In genomic region chr17:41811549-41812175, GRCh38 we compare ENCODE assay signal across 8 cellular contexts. TPM values are rescaled to one million over a fixed set of nuclear protein-coding genes. Genes with fewer than 3 reads are reported as not detected.
DNase-seq lines count a peak whose midpoint lies in the region; ATAC-seq and TF ChIP-seq lines count a peak whose summit lies in the region.

A gene with protein sequence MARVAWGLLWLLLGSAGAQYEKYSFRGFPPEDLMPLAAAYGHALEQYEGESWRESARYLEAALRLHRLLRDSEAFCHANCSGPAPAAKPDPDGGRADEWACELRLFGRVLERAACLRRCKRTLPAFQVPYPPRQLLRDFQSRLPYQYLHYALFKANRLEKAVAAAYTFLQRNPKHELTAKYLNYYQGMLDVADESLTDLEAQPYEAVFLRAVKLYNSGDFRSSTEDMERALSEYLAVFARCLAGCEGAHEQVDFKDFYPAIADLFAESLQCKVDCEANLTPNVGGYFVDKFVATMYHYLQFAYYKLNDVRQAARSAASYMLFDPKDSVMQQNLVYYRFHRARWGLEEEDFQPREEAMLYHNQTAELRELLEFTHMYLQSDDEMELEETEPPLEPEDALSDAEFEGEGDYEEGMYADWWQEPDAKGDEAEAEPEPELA (minus strand): TSS chr17:41811949. CDS start chr17:41811915, 34 bp downstream.

- intact Hi-C loops in activated T-helper 2 cell treated with anti-CD3 and anti-CD28 coated beads, Interferon-gamma antibody, Interleukin-2, Interleukin-4, amounts not matched to agents 10 μg/mL and 5 μg/mL and 100 μg/mL, durations not matched to agents 14 hours and 24 hours and 36 hours (cut with micrococcal nuclease): loop anchor here (2.0 kb wide), 1 partner anchor 57 kb away; no protein-coding TSS in a partner anchor

- peak within 1 kb of the TSS; percentile 58 for H3K27ac Mint-ChIP-seq in activated T-helper 2 cell treated with anti-CD3 and anti-CD28 coated beads, Interferon-gamma antibody, Interleukin-2, Interleukin-4, amounts not matched to agents 10 μg/mL and 5 μg/mL and 100 μg/mL, durations not matched to agents 14 hours and 24 hours and 36 hours
- peak within 1 kb of the TSS; percentile 15 to 95 (median 83) for H3K27ac Mint-ChIP-seq in naive thymus-derived CD8-positive, alpha-beta T cell
- H3K27ac Mint-ChIP-seq in stimulated activated memory B cell treated with anti-CD40 and anti-IgM and Interleukin-4, amounts not matched to agents 10 μg/mL and 1 μg/mL and 100 μg/mL, for 72 hours: peak within 1 kb of the TSS; percentile 71

- peak within 1 kb of the TSS; percentile 86 for H3K4me3 Mint-ChIP-seq in activated T-helper 2 cell treated with anti-CD3 and anti-CD28 coated beads, Interferon-gamma antibody, Interleukin-2, Interleukin-4, amounts not matched to agents 10 μg/mL and 5 μg/mL and 100 μg/mL, durations not matched to agents 14 hours and 24 hours and 36 hours (ENCODE audit: low read depth)
- H3K4me3 Mint-ChIP-seq in naive thymus-derived CD8-positive, alpha-beta T cell: peak within 1 kb of the TSS; percentile 87 to 97 (median 93)
- peak within 1 kb of the TSS; percentile 90 for H3K4me3 Mint-ChIP-seq in stimulated activated memory B cell treated with anti-CD40 and anti-IgM and Interleukin-4, amounts not matched to agents 10 μg/mL and 1 μg/mL and 100 μg/mL, for 72 hours

- H3K36me3 Mint-ChIP-seq in activated T-helper 2 cell treated with anti-CD3 and anti-CD28 coated beads, Interferon-gamma antibody, Interleukin-2, Interleukin-4, amounts not matched to agents 10 μg/mL and 5 μg/mL and 100 μg/mL, durations not matched to agents 14 hours and 24 hours and 36 hours (ENCODE audit: low read depth): peaks cover 4% of the 10 kb centered on the region
- H3K36me3 Mint-ChIP-seq in naive thymus-derived CD8-positive, alpha-beta T cell: no peaks in the 10 kb centered on the region
- no peaks in the 10 kb centered on the region for H3K36me3 Mint-ChIP-seq in stimulated activated memory B cell treated with anti-CD40 and anti-IgM and Interleukin-4, amounts not matched to agents 10 μg/mL and 1 μg/mL and 100 μg/mL, for 72 hours

- POLR2A ChIA-PET in naive thymus-derived CD8-positive, alpha-beta T cell (lab: Charles Lee): interaction anchor here (0.6 to 3.9 kb wide), 10 partner anchors 10 to 1909 kb away, joined by 3 to 29 read pairs (median 4); partner anchors contain the start of genes EIF1 and KLHL11

- ATAC-seq in GM18907 (IDR thresholded peaks at IDR 0.05; ENCODE audit: unreplicated experiment): peak; percentile 71
- ATAC-seq in naive thymus-derived CD8-positive, alpha-beta T cell: peak; percentile 91 to 92
- ATAC-seq in stimulated activated memory B cell treated with anti-CD40 and anti-IgM and Interleukin-4, amounts not matched to agents 10 μg/mL and 1 μg/mL and 100 μg/mL, for 72 hours: peak; percentile 90

- H3K27me3 Mint-ChIP-seq in activated T-helper 2 cell treated with anti-CD3 and anti-CD28 coated beads, Interferon-gamma antibody, Interleukin-2, Interleukin-4, amounts not matched to agents 10 μg/mL and 5 μg/mL and 100 μg/mL, durations not matched to agents 14 hours and 24 hours and 36 hours (ENCODE audit: low read depth): peaks cover 14% of the 10 kb centered on the region
- peaks cover 0 to 4% (median 0%) of the 10 kb centered on the region in 5 donors for H3K27me3 Mint-ChIP-seq in naive thymus-derived CD8-positive, alpha-beta T cell
- peaks cover 39% of the 10 kb centered on the region for H3K27me3 Mint-ChIP-seq in stimulated activated memory B cell treated with anti-CD40 and anti-IgM and Interleukin-4, amounts not matched to agents 10 μg/mL and 1 μg/mL and 100 μg/mL, for 72 hours

- peak; percentile 40 for TF ChIP-seq CTCF in fibroblast of mammary gland (conservative IDR thresholded peaks at IDR 0.05; ENCODE audit: control insufficient read depth, insufficient read depth, low read depth, low read length)

- DNase-seq in ACHN (peak; percentile 79), HuH-7.5 (ENCODE audit: low spot score) (peak; percentile 77), RKO (ENCODE audit: low spot score) (peak; percentile 83), fibroblast of mammary gland (ENCODE audit: low read depth) (peak; percentile 71)
- peak; percentile 73 for DNase-seq in activated T-helper 2 cell treated with anti-CD3 and anti-CD28 coated beads, Interferon-gamma antibody, Interleukin-2, Interleukin-4, amounts not matched to agents 10 μg/mL and 5 μg/mL and 100 μg/mL, durations not matched to agents 14 hours and 24 hours and 36 hours (ENCODE audit: low spot score)
- peak; percentile 57 to 83 (median 75) for DNase-seq in naive thymus-derived CD8-positive, alpha-beta T cell

- H3K4me3 ChIP-seq in fibroblast of mammary gland (ENCODE audit: control insufficient read depth, low read depth, low read length): peak within 1 kb of the TSS; percentile 76

- H3K9me3 Mint-ChIP-seq in activated T-helper 2 cell treated with anti-CD3 and anti-CD28 coated beads, Interferon-gamma antibody, Interleukin-2, Interleukin-4, amounts not matched to agents 10 μg/mL and 5 μg/mL and 100 μg/mL, durations not matched to agents 14 hours and 24 hours and 36 hours: no peaks in the 10 kb centered on the region
- H3K9me3 Mint-ChIP-seq in naive thymus-derived CD8-positive, alpha-beta T cell: no peaks in the 10 kb centered on the region
- no peaks in the 10 kb centered on the region for H3K9me3 Mint-ChIP-seq in stimulated activated memory B cell treated with anti-CD40 and anti-IgM and Interleukin-4, amounts not matched to agents 10 μg/mL and 1 μg/mL and 100 μg/mL, for 72 hours

- in situ Hi-C loops in ACHN (cut with HindIII; ENCODE audit: low pct_ligation_motif_present, low pct_unique_long_range_greater_than_20kb, low sequenced_read_pairs): no loop called here

- H3K4me1 Mint-ChIP-seq in activated T-helper 2 cell treated with anti-CD3 and anti-CD28 coated beads, Interferon-gamma antibody, Interleukin-2, Interleukin-4, amounts not matched to agents 10 μg/mL and 5 μg/mL and 100 μg/mL, durations not matched to agents 14 hours and 24 hours and 36 hours (ENCODE audit: low read depth): peaks cover 8% of the 10 kb centered on the region
- H3K4me1 Mint-ChIP-seq in naive thymus-derived CD8-positive, alpha-beta T cell: peaks cover 17 to 26% (median 24%) of the 10 kb centered on the region in 4 donors
- peaks cover 24% of the 10 kb centered on the region for H3K4me1 Mint-ChIP-seq in stimulated activated memory B cell treated with anti-CD40 and anti-IgM and Interleukin-4, amounts not matched to agents 10 μg/mL and 1 μg/mL and 100 μg/mL, for 72 hours

RNA-seq across cellular contexts. Expression of the gene that starts here (rescaled TPM):
- total RNA-seq in activated T-helper 2 cell treated with anti-CD3 and anti-CD28 coated beads, Interferon-gamma antibody, Interleukin-2, Interleukin-4, amounts not matched to agents 10 μg/mL and 5 μg/mL and 100 μg/mL, durations not matched to agents 14 hours and 24 hours and 36 hours: 7.8 and 8.6 TPM in 2 replicates
- total RNA-seq in naive thymus-derived CD8-positive, alpha-beta T cell: 1 to 10 TPM; 4.4 to 6.0 TPM
- polyA plus RNA-seq in naive thymus-derived CD8-positive, alpha-beta T cell: 1 to 10 TPM; 4.0 to 6.2 (median 5.8) TPM

Comparison
In these comparisons a context has a peak if more than half of its experiments do, and no peak if none do; other contexts are left out.
1. Peak in every context shown above with its lines: DNase-seq, ATAC-seq and H3K4me3 ChIP-seq.